In genomic region chr9:1073497-1073896, GRCh38 we compare ENCODE assay signal across 9 cellular contexts. TPM values are rescaled to one million over a fixed set of nuclear protein-coding genes. Genes with fewer than 3 reads are reported as not detected.
"Had no signal": no experiment of that assay in that cellular context is flagged by ENCODE, and none has a peak within 500 bp of the region (broad histone marks: within the 10 kb centered on the region; RNA-seq: fewer than 3 reads in every experiment).

No MANE protein-coding gene starts in this region.

- ATAC-seq: GM12878 had no signal

- DNase-seq: GDM1, GF-D8 had no signal

- H3K4me3 ChIP-seq: GM12878 had no signal

- FAIRE-seq: G401.6, GM12878, GM12891, GM12892, GM18507, GM19239 had no signal

RNA-seq across cellular contexts. Expression of gene DMRT2, which starts 23.3 kb away (rescaled TPM):
- total RNA-seq: G401 had no signal
